ENCODE assay signal across 15 cellular contexts in the genomic region with DNA sequence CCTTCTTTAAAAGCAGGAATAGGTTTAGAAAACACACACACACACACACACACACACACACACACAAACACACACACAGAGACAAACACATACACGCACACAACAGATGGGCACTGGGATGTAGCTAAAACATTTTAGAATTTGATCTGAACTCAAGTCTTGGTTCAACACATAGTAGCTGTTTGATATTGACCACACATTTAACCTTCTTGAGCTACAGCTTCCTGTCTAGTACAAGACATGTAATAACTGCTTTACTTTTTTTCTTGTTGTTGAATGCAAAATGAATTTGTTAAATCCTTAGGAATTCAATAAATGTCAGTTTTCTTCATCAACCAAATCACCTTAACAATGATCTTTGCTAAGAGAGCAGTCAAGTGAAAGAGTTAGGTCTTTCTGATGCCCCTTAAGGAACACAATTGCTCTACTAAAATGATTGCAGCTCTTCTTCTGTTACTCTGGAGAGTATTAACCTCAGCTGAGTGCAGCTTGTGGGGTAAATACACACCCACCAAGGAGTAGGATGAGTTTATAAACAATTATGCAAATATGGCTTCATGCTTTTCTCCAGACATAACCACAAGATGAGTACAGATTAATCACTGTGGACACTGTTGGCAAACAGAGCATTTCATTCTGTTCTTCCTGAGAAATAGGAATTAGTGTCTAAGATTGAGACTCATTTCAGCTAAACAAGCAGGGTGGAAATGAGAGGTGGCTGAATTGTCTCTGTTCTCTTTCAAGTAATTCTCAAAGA.
DNase-seq lines count a peak whose midpoint lies in the region; FAIRE-seq and TF ChIP-seq lines count a peak whose summit lies in the region.
"Had no signal": no experiment of that assay in that cellular context is flagged by ENCODE, and none has a peak within 500 bp of the region (broad histone marks: within the 10 kb centered on the region; RNA-seq: fewer than 3 reads in every experiment).

No MANE protein-coding gene starts in this region.

- no peak for TF ChIP-seq CTCF in bronchial epithelial cell (IDR thresholded peaks at IDR 0.05; ENCODE audit: insufficient read depth, low read length, severe bottlenecking)

- no peak overlapping the region for H3K4me3 ChIP-seq in Jurkat, Clone E6-1 (ENCODE audit: low read length)
- H3K4me3 ChIP-seq in bronchial epithelial cell (ENCODE audit: low read depth, low read length), result no peak overlapping the region
- H3K4me3 ChIP-seq: tibial artery had no signal

- DNase-seq in AG20443 (ENCODE audit: low spot score) (peak; percentile 53), bronchial epithelial cell (ENCODE audit: low read depth) (peak; percentile 90), kidney glomerular epithelial cell (lab: John Stamatoyannopoulos, UW) (peak; percentile 35), GOT3 (lab: John Stamatoyannopoulos, UW) (no peak), T-helper 9 cell (no peak), NCI-H187 treated with DMSO at 0.1 percent for 48 hours (lab: John Stamatoyannopoulos, UW) (no peak), NCI-H2029 (lab: John Stamatoyannopoulos, UW) (no peak)
- peak; percentile 42 for DNase-seq in Jurkat, Clone E6-1 (ENCODE audit: low read depth, low spot score)
- DNase-seq: activated T-cell treated with anti-CD3 and anti-CD28 coated beads, Interleukin-2, amount 50 U/mL, for 1 hour; glutamatergic neuron; NCI-H1417 treated with DMSO at 0.1 percent for 48 hours; NCI-H446; stimulated activated CD4-positive, alpha-beta T cell treated with anti-CD3 and anti-CD28 coated beads, Interleukin-2, amount 100 ng/mL, for 24 hours; tibial artery had no signal

- no peaks in the 10 kb centered on the region for H3K36me3 ChIP-seq in bronchial epithelial cell (ENCODE audit: control insufficient read depth, insufficient read depth, low read length)
- H3K36me3 ChIP-seq: tibial artery had no signal

- no peaks in the 10 kb centered on the region for H3K27me3 ChIP-seq in bronchial epithelial cell (ENCODE audit: control insufficient read depth, insufficient read depth, low read length)
- H3K27me3 ChIP-seq: tibial artery had no signal

- no peak for FAIRE-seq in bronchial epithelial cell (lab: Jason Lieb, UNC)
- FAIRE-seq: GM12892 had no signal

Comparison
In these comparisons a context has a peak if more than half of its experiments do, and no peak if none do; other contexts are left out.
1. DNase-seq: peak in AG20443 (single experiment), Jurkat, Clone E6-1 (single experiment), bronchial epithelial cell (single experiment) and kidney glomerular epithelial cell (single experiment); none in GOT3 (single experiment), T-helper 9 cell (single experiment), NCI-H187 treated with DMSO at 0.1 percent for 48 hours (single experiment) and NCI-H2029 (single experiment).